In genomic region chr9:133306242-133307194, GRCh38 we compare ENCODE assay signal across 21 cellular contexts. TPM values are rescaled to one million over a fixed set of nuclear protein-coding genes. Genes with fewer than 3 reads are reported as not detected.
A peak's percentile ranks its signal among the peaks of the same experiment; 100 is the strongest.
DNase-seq lines count a peak whose midpoint lies in the region; ATAC-seq, FAIRE-seq and TF ChIP-seq lines count a peak whose summit lies in the region.
"Had no signal": no experiment of that assay in that cellular context is flagged by ENCODE, and none has a peak within 500 bp of the region (broad histone marks: within the 10 kb centered on the region; RNA-seq: fewer than 3 reads in every experiment).

No MANE protein-coding gene starts in this region.

- peaks cover 5% of the 10 kb centered on the region for H3K27me3 Mint-ChIP-seq in glutamatergic neuron (ENCODE audit: unreplicated experiment)

- H3K9me3 Mint-ChIP-seq in glutamatergic neuron (ENCODE audit: unreplicated experiment), result peaks cover 11% of the 10 kb centered on the region

- FAIRE-seq in urothelium cell line (lab: Jason Lieb, UNC), result no peak

- peaks cover 23% of the 10 kb centered on the region for H3K36me3 Mint-ChIP-seq in glutamatergic neuron (ENCODE audit: unreplicated experiment)

- no peak for TF ChIP-seq CTCF in glutamatergic neuron (IDR thresholded peaks at IDR 0.05; ENCODE audit: partially characterized antibody, unreplicated experiment)

- no peak overlapping the region for H3K4me3 Mint-ChIP-seq in glutamatergic neuron (ENCODE audit: unreplicated experiment)
- H3K4me3 Mint-ChIP-seq: CD4-positive, CD25-positive, alpha-beta regulatory T cell had no signal

- DNase-seq in activated effector memory CD4-positive, alpha-beta T cell treated with anti-CD3 and anti-CD28 coated beads, Interleukin-2, amount 50 U/mL, for 16 hours, result peak; percentile 37
- DNase-seq in activated effector memory CD4-positive, alpha-beta T cell treated with Interleukin-2 at 50 U/mL for 16 hours, result no peak
- DNase-seq in RPMI8226, result peak; percentile 29
- no peak for DNase-seq in glutamatergic neuron
- DNase-seq in urothelium cell line (ENCODE audit: low spot score), result peak; percentile 55
- DNase-seq in hepatic stellate cell (ENCODE audit: low spot score), result no peak
- DNase-seq: ACHN; activated CD4-positive, alpha-beta T cell treated with anti-CD3 and anti-CD28 coated beads for 4 hours; CD4-positive, CD25-positive, alpha-beta regulatory T cell; DMS153; Kasumi-1; NCI-H1105 treated with DMSO at 0.1 percent for 48 hours; NCI-H69; nucleus accumbens; Right ventricle myocardium superior; T-helper 1 cell; testis had no signal

- peak overlapping the region; percentile 5 for H3K27ac Mint-ChIP-seq in glutamatergic neuron (ENCODE audit: unreplicated experiment)
- H3K27ac Mint-ChIP-seq: CD4-positive, CD25-positive, alpha-beta regulatory T cell had no signal

- H3K4me1 Mint-ChIP-seq in glutamatergic neuron (ENCODE audit: low read depth, unreplicated experiment), result peaks cover 17% of the 10 kb centered on the region
- H3K4me1 Mint-ChIP-seq: CD4-positive, CD25-positive, alpha-beta regulatory T cell had no signal

- ATAC-seq in GM18498 (IDR thresholded peaks at IDR 0.05; ENCODE audit: unreplicated experiment) (no peak), HG03108 (IDR thresholded peaks at IDR 0.05; ENCODE audit: unreplicated experiment) (no peak)

RNA-seq across cellular contexts. Expression of gene SURF6, which starts 29.5 kb away (rescaled TPM):
- 15.0 TPM for total RNA-seq in glutamatergic neuron (ENCODE audit: unreplicated experiment)

RNA-seq across cellular contexts. Expression of gene ABO, which starts 31.5 kb away (rescaled TPM):
- not detected for total RNA-seq in glutamatergic neuron (ENCODE audit: unreplicated experiment)
- total RNA-seq: fibroblast of villous mesenchyme, H7 had no signal

RNA-seq across cellular contexts. Expression of gene MED22, which starts 41.4 kb away (rescaled TPM):
- 35.7 TPM for total RNA-seq in glutamatergic neuron (ENCODE audit: unreplicated experiment)

RNA-seq across cellular contexts. Expression of gene RPL7A, which starts 41.5 kb away (rescaled TPM):
- total RNA-seq in glutamatergic neuron (ENCODE audit: unreplicated experiment), result 1,442 TPM

RNA-seq across cellular contexts. Expression of gene SURF1, which starts 49.8 kb away (rescaled TPM):
- total RNA-seq in glutamatergic neuron (ENCODE audit: unreplicated experiment), result 56.1 TPM

Comparison
In these comparisons a context has a peak if more than half of its experiments do, and no peak if none do; other contexts are left out.
1. DNase-seq: peak in activated effector memory CD4-positive, alpha-beta T cell treated with anti-CD3 and anti-CD28 coated beads, Interleukin-2, amount 50 U/mL, for 16 hours (single experiment), RPMI8226 (single experiment) and urothelium cell line (single experiment); none in activated effector memory CD4-positive, alpha-beta T cell treated with Interleukin-2 at 50 U/mL for 16 hours (single experiment), glutamatergic neuron (single experiment) and hepatic stellate cell (single experiment).